ENCODE assay signal across 20 cellular contexts in the genomic region with DNA sequence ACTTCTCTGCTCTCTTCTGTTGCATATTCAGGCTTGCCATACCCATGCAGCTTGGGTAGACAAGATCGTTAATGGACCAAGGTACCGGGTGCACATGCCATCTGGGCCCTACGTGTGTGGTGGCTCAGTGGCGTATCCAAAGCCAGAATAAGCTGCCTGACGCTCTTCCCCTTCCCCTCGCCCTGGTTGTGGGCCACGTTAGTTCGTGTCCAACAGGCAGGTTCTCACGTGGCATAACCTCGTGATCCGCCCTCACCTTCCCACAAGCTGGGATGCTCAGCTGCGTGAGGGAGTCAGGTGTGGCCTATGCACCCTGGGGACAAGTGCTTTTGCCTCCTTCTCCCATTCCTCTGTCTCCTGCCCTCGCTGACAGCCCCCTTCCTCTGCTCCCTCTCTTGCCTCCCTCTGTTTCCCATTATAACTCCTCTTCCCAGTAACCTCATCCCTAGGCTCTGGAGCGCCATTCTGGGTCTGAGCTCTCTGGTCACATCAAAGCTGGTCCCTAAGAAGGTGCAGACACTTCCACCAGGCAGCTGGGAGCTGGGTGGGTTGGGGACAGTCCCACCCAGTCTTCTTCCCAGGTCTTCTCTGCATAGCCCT.
DNase-seq lines count a peak whose midpoint lies in the region; TF ChIP-seq lines count a peak whose summit lies in the region.
"Had no signal": no experiment of that assay in that cellular context is flagged by ENCODE, and none has a peak within 500 bp of the region (broad histone marks: within the 10 kb centered on the region; RNA-seq: fewer than 3 reads in every experiment).

No MANE protein-coding gene starts in this region.

- H3K9ac ChIP-seq in BLaER1, result peak overlapping the region; percentile 49; the same call in 1 of the 2 replicates
- no peak overlapping the region for H3K9ac ChIP-seq in SK-N-SH

- H3K9me3 ChIP-seq in BLaER1 (no peaks in the 10 kb centered on the region), osteoblast (ENCODE audit: low read depth, low read length) (no peaks in the 10 kb centered on the region), SK-N-SH (no peaks in the 10 kb centered on the region)
- H3K9me3 ChIP-seq in CD8-positive, alpha-beta memory T cell (ENCODE audit: low read length), result no peaks in the 10 kb centered on the region
- H3K9me3 ChIP-seq: esophagus squamous epithelium, left lung, neutrophil, suprapubic skin had no signal

- TF ChIP-seq CTCF in chondrocyte (IDR thresholded peaks at IDR 0.05), result no peak
- TF ChIP-seq CTCF in osteoblast (IDR thresholded peaks at IDR 0.05; ENCODE audit: extremely low read depth, low read depth, low read length), result no peak
- TF ChIP-seq CTCF in SK-N-SH (IDR thresholded peaks at IDR 0.05), result no peak

- peaks cover 91% of the 10 kb centered on the region for H3K4me1 ChIP-seq in BLaER1
- H3K4me1 ChIP-seq in CD8-positive, alpha-beta memory T cell (ENCODE audit: insufficient read depth, low read length), result peaks cover 40% of the 10 kb centered on the region
- peaks cover 8% of the 10 kb centered on the region for H3K4me1 ChIP-seq in osteoblast (ENCODE audit: insufficient read depth, low read length)
- H3K4me1 ChIP-seq in SK-N-SH (ENCODE audit: control insufficient read depth in 1 of 2, insufficient read depth in 2 of 2, low read depth in 1 of 2, low read length in 1 of 2), result peaks cover 0 to 18% of the 10 kb centered on the region in 2 experiments; a peak in 1 of 4 replicates

- H3K27ac ChIP-seq in BLaER1 (peak overlapping the region; percentile 77), osteoblast (ENCODE audit: low read depth, low read length) (no peak overlapping the region), SK-N-SH (ENCODE audit: low read depth in 2 of 2, low read length in 1 of 2) (no peak overlapping the region)
- H3K27ac ChIP-seq in CD8-positive, alpha-beta memory T cell (ENCODE audit: low read depth, low read length), result no peak overlapping the region
- H3K27ac ChIP-seq: esophagus squamous epithelium, left lung, neutrophil, suprapubic skin had no signal

- no peak for TF ChIP-seq EP300 in SK-N-SH (IDR thresholded peaks at IDR 0.05; ENCODE audit: borderline replicate concordance in 1 of 2, low read depth in 1 of 2, low read length in 1 of 2)

- H3K79me2 ChIP-seq in osteoblast (ENCODE audit: insufficient read depth, low read length) (peaks cover 99% of the 10 kb centered on the region), SK-N-SH (ENCODE audit: insufficient read depth) (peaks cover 47% of the 10 kb centered on the region)

- peak overlapping the region in 6 of 7 donors; percentile 40 to 90 (median 54) for H3K4me3 Mint-ChIP-seq in CD8-positive, alpha-beta memory T cell
- H3K4me3 Mint-ChIP-seq in chondrocyte (ENCODE audit: unreplicated experiment), result no peak overlapping the region
- H3K4me3 Mint-ChIP-seq in activated T-helper 2 cell treated with anti-CD3 and anti-CD28 coated beads, Interferon-gamma antibody, Interleukin-2, Interleukin-4, amounts not matched to agents 10 μg/mL and 5 μg/mL and 100 μg/mL, durations not matched to agents 14 hours and 24 hours and 36 hours (ENCODE audit: low read depth), result no peak overlapping the region
- H3K4me3 Mint-ChIP-seq: IgD-negative memory B cell had no signal

- no peaks in the 10 kb centered on the region for H3K9me2 ChIP-seq in SK-N-SH

- H4K20me1 ChIP-seq in BLaER1, result peaks cover 97% of the 10 kb centered on the region
- peaks cover 84% of the 10 kb centered on the region for H4K20me1 ChIP-seq in osteoblast (ENCODE audit: insufficient read depth, low read length)
- peaks cover 55% of the 10 kb centered on the region for H4K20me1 ChIP-seq in SK-N-SH (ENCODE audit: insufficient read depth)

- TF ChIP-seq RAD21 in SK-N-SH (IDR thresholded peaks at IDR 0.05; ENCODE audit: low read length), result no peak

- H3K27me3 Mint-ChIP-seq in CD8-positive, alpha-beta memory T cell, result no peaks in the 10 kb centered on the region
- no peaks in the 10 kb centered on the region for H3K27me3 Mint-ChIP-seq in chondrocyte (ENCODE audit: low read depth)
- H3K27me3 Mint-ChIP-seq in activated T-helper 2 cell treated with anti-CD3 and anti-CD28 coated beads, Interferon-gamma antibody, Interleukin-2, Interleukin-4, amounts not matched to agents 10 μg/mL and 5 μg/mL and 100 μg/mL, durations not matched to agents 14 hours and 24 hours and 36 hours (ENCODE audit: low read depth), result no peaks in the 10 kb centered on the region
- H3K27me3 Mint-ChIP-seq: IgD-negative memory B cell had no signal

- POLR2A ChIA-PET in CD8-positive, alpha-beta memory T cell (lab: Charles Lee), result no interaction called here
- POLR2A ChIA-PET in SK-N-SH (lab: Yijun Ruan, JAX), result no interaction called here

- H3K27ac Mint-ChIP-seq in CD8-positive, alpha-beta memory T cell, result peak overlapping the region; percentile 24 to 97 (median 73)
- no peak overlapping the region for H3K27ac Mint-ChIP-seq in chondrocyte (ENCODE audit: unreplicated experiment)
- no peak overlapping the region for H3K27ac Mint-ChIP-seq in activated T-helper 2 cell treated with anti-CD3 and anti-CD28 coated beads, Interferon-gamma antibody, Interleukin-2, Interleukin-4, amounts not matched to agents 10 μg/mL and 5 μg/mL and 100 μg/mL, durations not matched to agents 14 hours and 24 hours and 36 hours

- H3K4me3 ChIP-seq in BLaER1 (no peak overlapping the region), osteoblast (ENCODE audit: insufficient read depth, low read length) (no peak overlapping the region), SK-N-SH (ENCODE audit: low read depth in 2 of 2, low read length in 1 of 2) (no peak overlapping the region)
- no peak overlapping the region for H3K4me3 ChIP-seq in CD8-positive, alpha-beta memory T cell (ENCODE audit: low read length)
- H3K4me3 ChIP-seq: esophagus squamous epithelium, left lung, suprapubic skin had no signal

- DNase-seq in CD8-positive, alpha-beta memory T cell, result no peak
- DNase-seq in chondrocyte (ENCODE audit: low spot score), result peak; percentile 77
- DNase-seq in osteoblast (ENCODE audit: insufficient read length, low spot score, missing footprints), result peak; percentile 51
- DNase-seq in SK-N-SH, result no peak
- no peak for DNase-seq in HuH-7.5 (ENCODE audit: low spot score)
- DNase-seq in activated T-helper 2 cell treated with anti-CD3 and anti-CD28 coated beads, Interferon-gamma antibody, Interleukin-2, Interleukin-4, amounts not matched to agents 10 μg/mL and 5 μg/mL and 100 μg/mL, durations not matched to agents 14 hours and 24 hours and 36 hours (ENCODE audit: low spot score), result no peak
- DNase-seq: activated CD4-positive, alpha-beta T cell treated with anti-CD3 and anti-CD28 coated beads for 4 hours; activated gamma-delta T cell treated with Interleukin-2 at 50 U/mL for 16 hours; amygdala; cerebellar nuclear complex; effector CD8-positive, alpha-beta T cell; esophagus squamous epithelium; GOT3; NCI-H1436 treated with DMSO at 0.1 percent for 48 hours; SW 1271 had no signal

- CTCF ChIA-PET in CD8-positive, alpha-beta memory T cell (lab: Charles Lee), result interaction anchor here (1.6 kb wide), 1 partner anchor 15 kb away, joined by 3 read pairs; no protein-coding TSS in a partner anchor
- CTCF ChIA-PET in SK-N-SH (lab: Yijun Ruan, JAX), result interaction anchor here (4.3 kb wide), 1 partner anchor 13 kb away, joined by 22 read pairs; no protein-coding TSS in a partner anchor

- H3K36me3 Mint-ChIP-seq in CD8-positive, alpha-beta memory T cell, result peaks cover 0 to 64% (median 5%) of the 10 kb centered on the region in 3 donors
- peaks cover 6% of the 10 kb centered on the region for H3K36me3 Mint-ChIP-seq in chondrocyte (ENCODE audit: low read depth)
- peaks cover 4% of the 10 kb centered on the region for H3K36me3 Mint-ChIP-seq in activated T-helper 2 cell treated with anti-CD3 and anti-CD28 coated beads, Interferon-gamma antibody, Interleukin-2, Interleukin-4, amounts not matched to agents 10 μg/mL and 5 μg/mL and 100 μg/mL, durations not matched to agents 14 hours and 24 hours and 36 hours (ENCODE audit: low read depth)
- H3K36me3 Mint-ChIP-seq: IgD-negative memory B cell had no signal

- H2AFZ ChIP-seq in osteoblast (ENCODE audit: low read length), result no peak overlapping the region
- H2AFZ ChIP-seq in SK-N-SH (ENCODE audit: low read depth), result no peak overlapping the region

- peaks cover 57 to 62% (median 59%) of the 10 kb centered on the region in 3 donors for H3K4me1 Mint-ChIP-seq in CD8-positive, alpha-beta memory T cell
- H3K4me1 Mint-ChIP-seq in chondrocyte (ENCODE audit: low read depth), result peaks cover 27% of the 10 kb centered on the region
- H3K4me1 Mint-ChIP-seq in activated T-helper 2 cell treated with anti-CD3 and anti-CD28 coated beads, Interferon-gamma antibody, Interleukin-2, Interleukin-4, amounts not matched to agents 10 μg/mL and 5 μg/mL and 100 μg/mL, durations not matched to agents 14 hours and 24 hours and 36 hours (ENCODE audit: low read depth), result peaks cover 21% of the 10 kb centered on the region

- H3K27me3 ChIP-seq in BLaER1 (no peaks in the 10 kb centered on the region), osteoblast (ENCODE audit: insufficient read depth, low read length) (no peaks in the 10 kb centered on the region), SK-N-SH (ENCODE audit: insufficient read depth) (no peaks in the 10 kb centered on the region)
- no peaks in the 10 kb centered on the region for H3K27me3 ChIP-seq in CD8-positive, alpha-beta memory T cell (ENCODE audit: insufficient read depth, low read length, poor library complexity, severe bottlenecking)
- H3K27me3 ChIP-seq: esophagus squamous epithelium, left lung, neutrophil, suprapubic skin had no signal

- no peaks in the 10 kb centered on the region for H3K9me3 Mint-ChIP-seq in CD8-positive, alpha-beta memory T cell
- no peaks in the 10 kb centered on the region for H3K9me3 Mint-ChIP-seq in chondrocyte (ENCODE audit: low read depth)
- no peaks in the 10 kb centered on the region for H3K9me3 Mint-ChIP-seq in activated T-helper 2 cell treated with anti-CD3 and anti-CD28 coated beads, Interferon-gamma antibody, Interleukin-2, Interleukin-4, amounts not matched to agents 10 μg/mL and 5 μg/mL and 100 μg/mL, durations not matched to agents 14 hours and 24 hours and 36 hours
- H3K9me3 Mint-ChIP-seq: IgD-negative memory B cell had no signal

- H3K36me3 ChIP-seq in BLaER1 (peaks cover 76% of the 10 kb centered on the region), osteoblast (ENCODE audit: insufficient read depth, low read length) (peaks cover 65% of the 10 kb centered on the region), SK-N-SH (replicated peaks in 1 of 2; ENCODE audit: control insufficient read depth in 1 of 2, insufficient read depth in 2 of 2, low read length in 1 of 2) (peaks cover 0 to 40% of the 10 kb centered on the region in 2 experiments)
- peaks cover 44% of the 10 kb centered on the region for H3K36me3 ChIP-seq in CD8-positive, alpha-beta memory T cell (ENCODE audit: insufficient read depth, low read length)

- intact Hi-C loops in activated T-helper 2 cell treated with anti-CD3 and anti-CD28 coated beads, Interferon-gamma antibody, Interleukin-2, Interleukin-4, amounts not matched to agents 10 μg/mL and 5 μg/mL and 100 μg/mL, durations not matched to agents 14 hours and 24 hours and 36 hours (cut with micrococcal nuclease), result no loop called here

- peak overlapping the region; percentile 93 for H3K4me2 ChIP-seq in BLaER1
- no peak overlapping the region for H3K4me2 ChIP-seq in osteoblast (ENCODE audit: insufficient read depth, low read length)
- H3K4me2 ChIP-seq in SK-N-SH, result no peak overlapping the region

- H3F3A ChIP-seq in SK-N-SH (replicated peaks; ENCODE audit: insufficient read depth), result no peaks in the 10 kb centered on the region

- whole genome bisulfite sequencing in SK-N-SH (ENCODE audit: low lambda C conversion rate), result 97% methylated on average over 14 of the region's 14 CpGs

Comparison
In these comparisons a context has a peak if more than half of its experiments do, and no peak if none do; other contexts are left out.
1. DNase-seq: peak in chondrocyte (single experiment) and osteoblast (single experiment); none in CD8-positive, alpha-beta memory T cell (0 of 5), SK-N-SH (single experiment), HuH-7.5 (single experiment) and activated T-helper 2 cell treated with anti-CD3 and anti-CD28 coated beads, Interferon-gamma antibody, Interleukin-2, Interleukin-4, amounts not matched to agents 10 μg/mL and 5 μg/mL and 100 μg/mL, durations not matched to agents 14 hours and 24 hours and 36 hours (single experiment).
2. H3K27ac Mint-ChIP-seq: peak in CD8-positive, alpha-beta memory T cell (8 of 8); none in chondrocyte (single experiment) and activated T-helper 2 cell treated with anti-CD3 and anti-CD28 coated beads, Interferon-gamma antibody, Interleukin-2, Interleukin-4, amounts not matched to agents 10 μg/mL and 5 μg/mL and 100 μg/mL, durations not matched to agents 14 hours and 24 hours and 36 hours (single experiment).
3. H3K4me3 Mint-ChIP-seq: peak in CD8-positive, alpha-beta memory T cell (6 of 7); none in chondrocyte (single experiment) and activated T-helper 2 cell treated with anti-CD3 and anti-CD28 coated beads, Interferon-gamma antibody, Interleukin-2, Interleukin-4, amounts not matched to agents 10 μg/mL and 5 μg/mL and 100 μg/mL, durations not matched to agents 14 hours and 24 hours and 36 hours (single experiment).